ENCODE assay signal across 1 cellular context in genomic region chr11:1763336-1763795, GRCh38.
TF ChIP-seq lines count a peak whose summit lies in the region.

No MANE protein-coding gene starts in this region.

TF ChIP-seq in GM23338, 12 proteins besides CTCF, POLR2A, EP300 and RAD21 (continued from another document):
- TF ChIP-seq REST (IDR thresholded peaks at IDR 0.05; ENCODE audit: unreplicated experiment) (no peak), JUNB (IDR thresholded peaks at IDR 0.05; ENCODE audit: unreplicated experiment) (no peak), ETS1 (IDR thresholded peaks at IDR 0.05) (no peak), CREB1 (CRISPR knock-in tag; IDR thresholded peaks at IDR 0.05; ENCODE audit: low read depth) (no peak), ZNF114 (CRISPR knock-in tag; IDR thresholded peaks at IDR 0.05) (no peak)
